In genomic region chr9:121222524-121223171, GRCh38 we compare ENCODE assay signal across 8 cellular contexts. TPM values are rescaled to one million over a fixed set of nuclear protein-coding genes. Genes with fewer than 3 reads are reported as not detected.
A peak's percentile ranks its signal among the peaks of the same experiment; 100 is the strongest.
DNase-seq lines count a peak whose midpoint lies in the region; ATAC-seq, FAIRE-seq and TF ChIP-seq lines count a peak whose summit lies in the region.

No MANE protein-coding gene starts in this region.

- H3K27me3 ChIP-seq in WERI-Rb-1 (ENCODE audit: insufficient read depth, low read depth, severe bottlenecking) = no peaks in the 10 kb centered on the region
- no peaks in the 10 kb centered on the region for H3K27me3 ChIP-seq in vagina

- no peak for TF ChIP-seq POLR2A in vagina (IDR thresholded peaks at IDR 0.05)
- TF ChIP-seq POLR2A in GM12892 (IDR thresholded peaks at IDR 0.05; ENCODE audit: low read depth, low read length) = no peak

- TF ChIP-seq CTCF in WERI-Rb-1 (IDR thresholded peaks at IDR 0.05; ENCODE audit: low read depth, low read length) (peak; percentile 72), vagina (IDR thresholded peaks at IDR 0.05) (peak; percentile 32 to 58 (median 47))

- DNase-seq in GM03348 (ENCODE audit: low spot score) = peak; percentile 55
- peak; percentile 46 for DNase-seq in MV-4-11 (lab: John Stamatoyannopoulos, UW)
- DNase-seq in WERI-Rb-1 = peak; percentile 29
- peak; percentile 48 for DNase-seq in iris pigment epithelial cell (ENCODE audit: low read depth)
- DNase-seq in vagina (ENCODE audit: extremely low spot score in 2 of 2) = peak in 1 of 2 donors; percentile 64
- no peak for DNase-seq in GM12892 (ENCODE audit: insufficient read length)

- ATAC-seq in GM21737 (IDR thresholded peaks at IDR 0.05; ENCODE audit: unreplicated experiment) = no peak
- ATAC-seq in GM19023 (IDR thresholded peaks at IDR 0.05; ENCODE audit: unreplicated experiment) = no peak

- H3K4me1 ChIP-seq in vagina = no peaks in the 10 kb centered on the region

- FAIRE-seq in GM12892 (lab: Jason Lieb, UNC) = no peak

- H3K4me3 ChIP-seq in WERI-Rb-1 (ENCODE audit: low read depth, low read length) = no peak overlapping the region
- H3K4me3 ChIP-seq in vagina = no peak overlapping the region

- no peaks in the 10 kb centered on the region for H3K9me3 ChIP-seq in WERI-Rb-1 (ENCODE audit: severe bottlenecking)
- H3K9me3 ChIP-seq in vagina = no peaks in the 10 kb centered on the region

- H3K27ac ChIP-seq in WERI-Rb-1 (no peak overlapping the region), vagina (no peak overlapping the region)

- intact Hi-C loops in vagina (cut with DNase I) = no loop called here

- H3K36me3 ChIP-seq in WERI-Rb-1 (no peaks in the 10 kb centered on the region), vagina (no peaks in the 10 kb centered on the region)

RNA-seq across cellular contexts. Expression of gene RAB14, which starts 21.0 kb away (rescaled TPM):
- total RNA-seq in vagina = 29.0 TPM
- polyA plus RNA-seq in GM12892 (2012; ENCODE audit: missing spikeins) = 24.5 TPM

RNA-seq across cellular contexts. Expression of gene GSN, which starts 45.3 kb away (rescaled TPM):
- 2,053 TPM for total RNA-seq in vagina
- polyA plus RNA-seq in GM12892 (2012; ENCODE audit: missing spikeins) = 8.4 TPM
